20 cellular contexts compared by ENCODE assay signal in the genomic region with DNA sequence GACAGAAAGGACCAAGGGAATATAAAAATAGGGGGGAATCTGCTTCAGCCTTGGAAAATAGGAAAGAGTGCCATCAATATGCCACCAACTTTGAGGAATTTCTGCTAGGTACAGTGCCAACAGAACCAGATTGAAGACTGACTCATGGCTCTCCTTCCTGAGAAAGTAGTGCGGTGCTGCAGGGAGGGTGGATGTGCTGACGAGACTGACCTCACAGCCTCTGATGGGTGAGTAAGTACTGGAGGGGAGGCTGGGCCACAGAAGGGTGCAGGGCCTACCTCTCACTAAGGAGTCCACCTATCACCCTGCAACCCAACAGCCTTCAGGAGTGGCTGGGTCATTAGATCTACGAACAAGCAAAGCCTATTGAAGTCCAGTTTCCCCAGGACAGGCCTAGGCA.
A peak's percentile ranks its signal among the peaks of the same experiment; 100 is the strongest.
DNase-seq lines count a peak whose midpoint lies in the region; ATAC-seq and TF ChIP-seq lines count a peak whose summit lies in the region.
"Had no signal": no experiment of that assay in that cellular context is flagged by ENCODE, and none has a peak within 500 bp of the region (broad histone marks: within the 10 kb centered on the region; RNA-seq: fewer than 3 reads in every experiment).

No MANE protein-coding gene starts in this region.

- no peaks in the 10 kb centered on the region for H3K36me3 ChIP-seq in kidney epithelial cell (ENCODE audit: control insufficient read depth, insufficient read depth, low read length)
- H3K36me3 ChIP-seq: BLaER1 had no signal

- peak; percentile 48 for DNase-seq in AG08396 (ENCODE audit: low spot score)
- peak; percentile 59 for DNase-seq in HS-5 (ENCODE audit: low read depth)
- DNase-seq in cardiac fibroblast (ENCODE audit: low read depth in 2 of 2): peak; percentile 57 to 90
- DNase-seq in kidney epithelial cell (ENCODE audit: low read depth): peak; percentile 19
- no peak for DNase-seq in activated T-cell treated with anti-CD3 and anti-CD28 coated beads, Interleukin-2, amount 50 U/mL, for 48 hours
- no peak for DNase-seq in stimulated activated CD4-positive, alpha-beta T cell treated with anti-CD3 and anti-CD28 coated beads, Interleukin-15, amount 100 ng/mL, for 24 hours
- no peak for DNase-seq in HT-29 (ENCODE audit: low spot score)
- DNase-seq: activated CD4-positive, alpha-beta T cell treated with anti-CD3 and anti-CD28 coated beads, Interleukin-2, amount 50 U/mL, for 48 hours; DMS53; kidney; mucosa of descending colon; NCI-H2029 treated with DMSO at 0.1 percent for 48 hours; NCI-H82; T1000 had no signal

- H3K4me3 ChIP-seq in cardiac fibroblast (replicated peaks in 1 of 2; ENCODE audit: low read depth in 2 of 2, low read length in 2 of 2): no peak overlapping the region
- no peak overlapping the region for H3K4me3 ChIP-seq in kidney epithelial cell (ENCODE audit: low read depth, low read length)
- H3K4me3 ChIP-seq: BLaER1, dorsolateral prefrontal cortex, mucosa of descending colon, smooth muscle cell had no signal

- no peak for ATAC-seq in HG02870 (IDR thresholded peaks at IDR 0.05; ENCODE audit: unreplicated experiment)
- ATAC-seq: HCT116, mucosa of descending colon, Right ventricle myocardium inferior had no signal

- TF ChIP-seq CTCF in cardiac fibroblast (IDR thresholded peaks at IDR 0.05; ENCODE audit: low read depth, low read length): no peak
- no peak for TF ChIP-seq CTCF in kidney epithelial cell (IDR thresholded peaks at IDR 0.05; ENCODE audit: insufficient read depth, low read length, poor library complexity, severe bottlenecking)

- H3K27me3 ChIP-seq in kidney epithelial cell (ENCODE audit: control insufficient read depth, insufficient read depth, low read length): no peaks in the 10 kb centered on the region
- H3K27me3 ChIP-seq: BLaER1, dorsolateral prefrontal cortex had no signal

Comparison
In these comparisons a context has a peak if more than half of its experiments do, and no peak if none do; other contexts are left out.
1. DNase-seq: peak in AG08396 (single experiment), HS-5 (single experiment), cardiac fibroblast (2 of 2) and kidney epithelial cell (single experiment); none in activated T-cell treated with anti-CD3 and anti-CD28 coated beads, Interleukin-2, amount 50 U/mL, for 48 hours (0 of 2), stimulated activated CD4-positive, alpha-beta T cell treated with anti-CD3 and anti-CD28 coated beads, Interleukin-15, amount 100 ng/mL, for 24 hours (single experiment) and HT-29 (single experiment).